In the genomic region with DNA sequence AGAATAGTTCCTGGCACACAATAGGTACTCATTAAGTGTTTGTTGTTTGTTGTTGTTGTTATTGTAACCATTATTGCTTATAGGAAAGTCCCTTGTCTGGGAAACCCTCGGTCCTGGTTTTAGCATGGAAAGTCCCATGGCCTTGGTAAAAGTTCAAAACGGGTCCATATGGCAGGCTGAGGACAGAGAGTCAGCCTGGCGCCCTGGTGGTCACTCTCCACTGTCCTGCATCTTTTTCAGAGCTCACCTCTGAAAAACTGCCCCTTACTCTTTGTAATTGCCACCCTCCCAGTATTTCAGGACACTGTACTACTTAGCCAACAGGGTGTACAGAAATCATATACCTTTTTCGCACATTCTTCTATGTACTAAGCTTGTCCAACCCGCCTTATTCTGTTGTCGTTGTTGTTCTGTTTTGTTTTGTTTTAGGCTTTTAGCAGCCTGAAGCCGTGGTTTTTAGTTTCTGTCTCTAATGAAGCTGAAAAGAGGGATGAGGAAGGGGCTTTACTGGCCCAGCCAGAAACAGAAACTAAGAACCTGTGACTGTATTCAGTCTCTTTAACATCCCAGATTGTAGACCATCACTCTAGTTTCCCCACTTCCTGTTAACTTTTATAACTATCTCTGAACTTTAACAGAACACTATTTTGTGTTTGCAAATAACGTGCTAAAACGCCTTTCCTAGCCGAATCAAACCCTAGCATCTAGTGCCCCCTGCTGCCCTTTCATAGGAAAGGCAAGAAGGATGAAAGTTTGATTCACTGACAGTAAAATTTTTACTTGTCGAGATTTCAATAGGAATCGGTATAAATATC, we compare ENCODE assay signal across 8 cellular contexts.
DNase-seq lines count a peak whose midpoint lies in the region; ATAC-seq lines count a peak whose summit lies in the region.

No MANE protein-coding gene starts in this region.

- peak overlapping the region; percentile 68 for H3K4me3 ChIP-seq in GM08714 (ENCODE audit: low read length)

- DNase-seq in NCI-H146 (lab: John Stamatoyannopoulos, UW), result peak; percentile 53
- peak; percentile 57 for DNase-seq in T1000 (lab: John Stamatoyannopoulos, UW)
- DNase-seq in brain pericyte (ENCODE audit: low read depth, low spot score), result peak; percentile 41
- peak; percentile 52 for DNase-seq in iPS-NIHi7 (ENCODE audit: extremely low spot score)
- peak; percentile 62 for DNase-seq in smooth muscle cell of the brain vasculature (ENCODE audit: low read depth, low spot score)

- ATAC-seq in HG02763 (IDR thresholded peaks at IDR 0.05; ENCODE audit: unreplicated experiment) (peak; percentile 30), HG03097 (IDR thresholded peaks at IDR 0.05; ENCODE audit: low FRiP score, unreplicated experiment) (no peak)
